ENCODE assay signal across 14 cellular contexts in genomic region chr12:106147956-106148355, GRCh38. TPM values are rescaled to one million over a fixed set of nuclear protein-coding genes. Genes with fewer than 3 reads are reported as not detected.
A peak's percentile ranks its signal among the peaks of the same experiment; 100 is the strongest.
DNase-seq lines count a peak whose midpoint lies in the region; ATAC-seq, FAIRE-seq and TF ChIP-seq lines count a peak whose summit lies in the region.
"Had no signal": no experiment of that assay in that cellular context is flagged by ENCODE, and none has a peak within 500 bp of the region (broad histone marks: within the 10 kb centered on the region; RNA-seq: fewer than 3 reads in every experiment).

No MANE protein-coding gene starts in this region.

- TF ChIP-seq CTCF in liver (IDR thresholded peaks at IDR 0.05; ENCODE audit: low read depth, low read length, missing input control) (no peak), HepG2 (CRISPR knock-in tag; IDR thresholded peaks at IDR 0.05) (no peak), mucosa of descending colon (IDR thresholded peaks at IDR 0.05) (no peak)

- no peak for TF ChIP-seq POLR2A in HepG2 (IDR thresholded peaks at IDR 0.05; ENCODE audit: insufficient read depth in 1 of 2, low read depth in 2 of 2, low read length in 2 of 2)

- no peaks in the 10 kb centered on the region for H4K20me1 ChIP-seq in HepG2 (ENCODE audit: insufficient read depth, low read length)

- no peaks in the 10 kb centered on the region for H3K36me3 ChIP-seq in liver (ENCODE audit: control insufficient read depth in 4 of 4, insufficient read depth in 3 of 4, low read depth in 1 of 4, low read length in 3 of 4)
- H3K36me3 ChIP-seq in HepG2 (replicated peaks in 1 of 2; ENCODE audit: control insufficient read depth in 1 of 2, insufficient read depth in 2 of 2, low read length in 2 of 2): no peaks in the 10 kb centered on the region
- H3K36me3 ChIP-seq in mucosa of descending colon (ENCODE audit: low read depth): no peaks in the 10 kb centered on the region

- ATAC-seq in HepG2 (no peak), mucosa of descending colon (peak; percentile 44), HG02623 (IDR thresholded peaks at IDR 0.05; ENCODE audit: unreplicated experiment) (no peak), HG03520 (IDR thresholded peaks at IDR 0.05; ENCODE audit: unreplicated experiment) (no peak), GM21360 (IDR thresholded peaks at IDR 0.05; ENCODE audit: unreplicated experiment) (no peak)
- ATAC-seq: stimulated activated naive CD8-positive, alpha-beta T cell treated with anti-CD3 and anti-CD28 coated beads, Interleukin-15, Interleukin-2, amounts not matched to agents 100 U/mL and 50 U/mL, for 24 hours had no signal

- POLR2A ChIA-PET in HepG2 (lab: Yijun Ruan, JAX): interaction anchor here (2.1 kb wide), 1 partner anchor 9 kb away, joined by 12 read pairs; the partner anchor contains the start of gene NUAK1

- H3K4me1 ChIP-seq in liver (ENCODE audit: control insufficient read depth in 4 of 4, insufficient read depth in 4 of 4, low read length in 3 of 4) (peaks cover 0 to 36% (median 29%) of the 10 kb centered on the region in 4 donors), HepG2 (ENCODE audit: insufficient read depth, low read length) (no peaks in the 10 kb centered on the region), mucosa of descending colon (ENCODE audit: low read depth) (peaks cover 3% of the 10 kb centered on the region)

- no TSS peak for BruUV-seq in HepG2 (replicated peaks; lab: Mats Ljungman, UMichigan)

- intact Hi-C loops in HepG2 (cut with micrococcal nuclease; ENCODE audit: unreplicated experiment) (no loop called here), mucosa of descending colon (cut with DNase I, micrococcal nuclease) (loop anchor here in 1 of 2 donors (10.0 kb wide), 1 partner anchor 723 kb away; no protein-coding TSS in a partner anchor)

- H3K9ac ChIP-seq in liver (ENCODE audit: low read depth in 1 of 2, low read length in 2 of 2): no peak overlapping the region
- H3K9ac ChIP-seq in HepG2 (ENCODE audit: insufficient read depth, low read depth, low read length): no peak overlapping the region

- in situ Hi-C loops in HepG2 (cut with HindIII; ENCODE audit: extremely low pct_ligation_motif_present, low pct_unique_long_range_greater_than_20kb): loop anchor here (10.0 kb wide), 1 partner anchor 723 kb away; no protein-coding TSS in a partner anchor

- 32% methylated on average over 12 of the region's 12 CpGs for WGBS in liver
- WGBS in HepG2 (ENCODE audit: low lambda C conversion rate): 58% methylated on average over 11 of the region's 12 CpGs

- H3K4me2 ChIP-seq in HepG2 (ENCODE audit: low read depth, low read length): no peak overlapping the region

- CTCF ChIA-PET in HepG2 (lab: Yijun Ruan, JAX; ENCODE audit: low intra/inter-chr PET ratio, low total read pairs): interaction anchor here (0.6 to 1.9 kb wide), 2 partner anchors 442 to 732 kb away, joined by 3 to 8 read pairs; no protein-coding TSS in a partner anchor

- H3K79me2 ChIP-seq in HepG2 (ENCODE audit: insufficient read depth, low read length): no peaks in the 10 kb centered on the region

- TF ChIP-seq EP300 in HepG2 (IDR thresholded peaks at IDR 0.05; ENCODE audit: low read depth in 2 of 2, low read length in 2 of 2) (no peak), HepG2 (CRISPR knock-in tag; IDR thresholded peaks at IDR 0.05; ENCODE audit: borderline replicate concordance) (no peak)

- H3K27ac ChIP-seq in liver (ENCODE audit: low read depth in 1 of 2, low read length in 2 of 2) (no peak overlapping the region), HepG2 (ENCODE audit: extremely low read length, insufficient read depth, low read length) (no peak overlapping the region)
- H3K27ac ChIP-seq: HL-60 had no signal

- H3K4me3 ChIP-seq in liver (ENCODE audit: low read depth in 1 of 3, low read length in 3 of 3) (no peak overlapping the region), HepG2 (replicated peaks in 1 of 3; ENCODE audit: insufficient read depth in 1 of 3, low read depth in 2 of 3, low read length in 3 of 3) (no peak overlapping the region), mucosa of descending colon (no peak overlapping the region)

- H2AFZ ChIP-seq in HepG2 (ENCODE audit: low read length): no peak overlapping the region

- H3K27me3 ChIP-seq in liver (ENCODE audit: control insufficient read depth in 4 of 4, insufficient read depth in 4 of 4, low read length in 3 of 4) (no peaks in the 10 kb centered on the region), HepG2 (ENCODE audit: control insufficient read depth in 1 of 2, insufficient read depth in 2 of 2, low read length in 2 of 2) (no peaks in the 10 kb centered on the region)

- peak in 1 of 2 donors; percentile 32 for TF ChIP-seq RAD21 in liver (IDR thresholded peaks at IDR 0.05)
- no peak for TF ChIP-seq RAD21 in HepG2 (CRISPR knock-in tag; IDR thresholded peaks at IDR 0.05)

- H3K9me3 ChIP-seq in liver (ENCODE audit: control insufficient read depth in 4 of 4, low read length in 3 of 4) (no peaks in the 10 kb centered on the region), HepG2 (ENCODE audit: low read length) (no peaks in the 10 kb centered on the region), mucosa of descending colon (no peaks in the 10 kb centered on the region)

- DNase-seq in HepG2 (ENCODE audit: low spot score) (no peak), cerebellum (ENCODE audit: low spot score) (peak; percentile 94), mucosa of descending colon (peak; percentile 36 to 59 (median 53))
- DNase-seq in activated CD4-positive, alpha-beta T cell treated with anti-CD3 and anti-CD28 coated beads for 4 hours: no peak
- DNase-seq: activated T-cell treated with anti-CD3 and anti-CD28 coated beads, Interleukin-2, amount 50 U/mL, for 1 hour; EL; NCI-H1048; nephron progenitor cell; stimulated activated naive CD8-positive, alpha-beta T cell treated with anti-CD3 and anti-CD28 coated beads, Interleukin-15, Interleukin-2, amounts not matched to agents 100 U/mL and 50 U/mL, for 24 hours had no signal

- no peak for FAIRE-seq in HepG2 (lab: Jason Lieb, UNC)

TF ChIP-seq in liver, 16 proteins besides CTCF, POLR2A, EP300 and RAD21 (continues in another document):
- TF ChIP-seq MAX (IDR thresholded peaks at IDR 0.05) (no peak), HNF4A (conservative IDR thresholded peaks at IDR 0.05) (peak; percentile 10 to 19), RXRA (IDR thresholded peaks at IDR 0.05) (peak; percentile 36 to 47), GABPA (IDR thresholded peaks at IDR 0.05 in 1 of 2, conservative IDR thresholded peaks at IDR 0.05 in 1 of 2) (no peak), ATF3 (IDR thresholded peaks at IDR 0.05) (no peak)

TF ChIP-seq in HepG2, 621 proteins besides CTCF, POLR2A, EP300 and RAD21 (continues in another document):
- TF ChIP-seq NCOR1 (IDR thresholded peaks at IDR 0.05; ENCODE audit: borderline replicate concordance, low read length) (no peak), GTF2F1 (IDR thresholded peaks at IDR 0.05; ENCODE audit: low read length) (no peak), HNRNPUL1 (IDR thresholded peaks at IDR 0.05; ENCODE audit: low read depth, low read length) (no peak), CBX5 (CRISPR knock-in tag; IDR thresholded peaks at IDR 0.05; ENCODE audit: borderline replicate concordance) (no peak), ZSCAN29 (CRISPR knock-in tag; conservative IDR thresholded peaks at IDR 0.05) (no peak), MXI1 (IDR thresholded peaks at IDR 0.05; ENCODE audit: borderline replicate concordance, low read depth, low read length) (no peak), ZSCAN5A (CRISPR knock-in tag; IDR thresholded peaks at IDR 0.05; ENCODE audit: borderline replicate concordance) (no peak), ZMAT3 (CRISPR knock-in tag; conservative IDR thresholded peaks at IDR 0.05) (no peak)

RNA-seq across cellular contexts. Expression of gene NUAK1, which starts 9.2 kb away (rescaled TPM):
- total RNA-seq in liver: 1 to 10 TPM; 3.6 to 9.3 TPM
- polyA plus RNA-seq in liver: 1 to 10 TPM; 2.5 to 4.1 TPM
- total RNA-seq in HepG2 (2016; rRNA removed; fragmentation: Illumina TruSeq; extraction: Trizol): 1.9 and 2.0 TPM in 2 replicates
- 0.20 and 1.1 TPM in 2 replicates for total RNA-seq in HepG2 (2016; cell fraction: cytosol; rRNA removed; fragmentation: Illumina TruSeq; extraction: Trizol; ENCODE audit: low read depth)
- 1.7 and 2.1 TPM in 2 replicates for total RNA-seq in HepG2 (2016; cell fraction: insoluble cytoplasmic fraction; rRNA removed; fragmentation: Illumina TruSeq; extraction: Trizol)
- total RNA-seq in HepG2 (2016; cell fraction: membrane; rRNA removed; fragmentation: Illumina TruSeq; extraction: Trizol): 1.1 and 1.8 TPM in 2 replicates
- total RNA-seq in HepG2 (2016; cell fraction: nucleus; rRNA removed; fragmentation: Illumina TruSeq; extraction: Trizol): 1.8 and 1.9 TPM in 2 replicates
- 0.74 and 1.7 TPM in 2 replicates for polyA plus RNA-seq in HepG2 (2011; rRNA removed)
- 0.79 and 1.2 TPM in 2 replicates for polyA plus RNA-seq in HepG2 (2011; cell fraction: cytosol; rRNA removed)
- 0.69 and 1.3 TPM in 2 replicates for polyA plus RNA-seq in HepG2 (2011; cell fraction: nucleus; rRNA removed)
- polyA plus RNA-seq in HepG2 (2012): 0.40 and 1.4 TPM in 2 replicates
- 0.08 and 0.11 TPM in 2 replicates for polyA plus RNA-seq in HepG2 (2016; cell fraction: cytosol; fragmentation: Illumina TruSeq; extraction: Trizol; ENCODE audit: low read depth)
- polyA plus RNA-seq in HepG2 (2016; cell fraction: insoluble cytoplasmic fraction; fragmentation: Illumina TruSeq; extraction: Trizol; ENCODE audit: low read depth): 1.7 TPM in 2 replicates
- polyA plus RNA-seq in HepG2 (2016; cell fraction: membrane; fragmentation: Illumina TruSeq; extraction: Trizol; ENCODE audit: low read depth): 0.32 and 0.37 TPM in 2 replicates
- polyA plus RNA-seq in HepG2 (2016; cell fraction: nucleus; fragmentation: Illumina TruSeq; extraction: Trizol; ENCODE audit: insufficient read depth, low read depth): 1.9 TPM in 2 replicates
- 2.5 and 4.9 TPM in 2 replicates for polyA minus RNA-seq in HepG2 (2011; rRNA and poly(A)+ RNA removed; ENCODE audit: low replicate concordance)
- 0.89 and 1.6 TPM in 2 replicates for polyA minus RNA-seq in HepG2 (2011; cell fraction: cytosol; rRNA and poly(A)+ RNA removed)
- 1.6 and 2.3 TPM in 2 replicates for polyA minus RNA-seq in HepG2 (2011; cell fraction: nucleus; rRNA and poly(A)+ RNA removed)
- 43.6 TPM for total RNA-seq in cerebellum
- total RNA-seq in mucosa of descending colon: 1 to 10 TPM; 4.9 to 6.8 (median 5.4) TPM

Comparison
In these comparisons a context has a peak if more than half of its experiments do, and no peak if none do; other contexts are left out.
1. DNase-seq: peak in cerebellum (single experiment) and mucosa of descending colon (3 of 3); none in HepG2 (single experiment) and activated CD4-positive, alpha-beta T cell treated with anti-CD3 and anti-CD28 coated beads for 4 hours (0 of 2).